In the genomic region with DNA sequence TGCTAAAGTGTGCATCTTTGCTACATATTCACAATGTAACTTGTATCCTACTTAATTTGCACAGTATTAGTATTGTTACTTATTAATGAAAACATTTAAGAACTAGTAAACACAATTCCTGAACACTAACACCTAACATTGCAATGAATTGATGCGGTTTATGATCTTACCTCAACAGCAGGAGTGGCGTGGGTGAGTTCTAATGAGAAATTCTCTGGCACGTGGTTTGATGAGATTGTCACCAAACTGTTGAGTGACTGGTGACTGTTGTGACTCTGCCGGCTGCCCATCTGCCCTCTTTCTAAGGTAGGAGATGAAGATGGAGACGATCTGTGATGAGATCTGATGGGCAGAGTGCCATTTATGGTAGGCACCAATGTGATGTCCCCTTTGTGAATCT, we compare ENCODE assay signal across 15 cellular contexts. TPM values are rescaled to one million over a fixed set of nuclear protein-coding genes. Genes with fewer than 3 reads are reported as not detected.
DNase-seq lines count a peak whose midpoint lies in the region; ATAC-seq, FAIRE-seq and TF ChIP-seq lines count a peak whose summit lies in the region.
"Had no signal": no experiment of that assay in that cellular context is flagged by ENCODE, and none has a peak within 500 bp of the region (broad histone marks: within the 10 kb centered on the region; RNA-seq: fewer than 3 reads in every experiment).

No MANE protein-coding gene starts in this region.

- POLR2A ChIA-PET in AG04449 (lab: Yijun Ruan, JAX), result no interaction called here

- CTCF ChIA-PET in AG04449 (lab: Yijun Ruan, JAX), result no interaction called here

- intact Hi-C loops in psoas muscle (cut with DNase I), result no loop called here

- DNase-seq in AG04449 (ENCODE audit: low read depth, low spot score), result no peak
- no peak for DNase-seq in Peyer's patch
- DNase-seq in right atrium auricular region (ENCODE audit: low spot score), result no peak
- DNase-seq in psoas muscle, result no peak
- no peak for DNase-seq in stimulated activated CD4-positive, alpha-beta T cell treated with anti-CD3 and anti-CD28 coated beads, Interleukin-15, amount 100 ng/mL, for 24 hours
- no peak for DNase-seq in GM12892 (ENCODE audit: insufficient read length)
- no peak for DNase-seq in NCI-H446 (lab: John Stamatoyannopoulos, UW)
- no peak for DNase-seq in CD1c-positive myeloid dendritic cell (ENCODE audit: extremely low spot score)
- DNase-seq: activated CD4-positive, alpha-beta T cell treated with anti-CD3 and anti-CD28 coated beads, Interleukin-2, amount 50 U/mL, for 48 hours; activated naive CD4-positive, alpha-beta T cell treated with anti-CD3 and anti-CD28 coated beads, Interleukin-2, amount 10 ng/mL, durations not matched to agents 7 days and 5 days; C1 segment of cervical spinal cord; effector CD4-positive, alpha-beta T cell; NCI-H524 treated with DMSO at 0.1 percent for 48 hours; occipital lobe had no signal

- ATAC-seq in psoas muscle, result no peak

- 33 to 41% (median 38%) methylated on average over 5 of the region's 5 CpGs for WGBS in psoas muscle, 3 donors

- no peak for TF ChIP-seq POLR2A in Peyer's patch (IDR thresholded peaks at IDR 0.05)
- TF ChIP-seq POLR2A in GM12892 (IDR thresholded peaks at IDR 0.05; ENCODE audit: low read depth, low read length), result no peak

- peak overlapping the region; percentile 81 for H3K4me3 ChIP-seq in AG04449 (ENCODE audit: low read depth, low read length)
- H3K4me3 ChIP-seq in Peyer's patch, result peak overlapping the region; percentile 13 to 54 (median 36)
- H3K4me3 ChIP-seq in right atrium auricular region, result peak overlapping the region; percentile 43 to 57
- peak overlapping the region; percentile 65 for H3K4me3 ChIP-seq in psoas muscle

- H3K27me3 ChIP-seq in Peyer's patch, result no peaks in the 10 kb centered on the region
- no peaks in the 10 kb centered on the region for H3K27me3 ChIP-seq in right atrium auricular region
- peaks cover 0 to 19% (median 4%) of the 10 kb centered on the region in 3 donors for H3K27me3 ChIP-seq in psoas muscle (ENCODE audit: insufficient read depth in 3 of 3, low read length in 2 of 3)

- H3K9me3 ChIP-seq in Peyer's patch (no peaks in the 10 kb centered on the region), right atrium auricular region (no peaks in the 10 kb centered on the region), psoas muscle (no peaks in the 10 kb centered on the region)

- H3K27ac ChIP-seq in Peyer's patch (peak overlapping the region in 2 of 4 donors; percentile 68 to 84), right atrium auricular region (peak overlapping the region; percentile 75 to 77), psoas muscle (no peak overlapping the region)

- no peak for FAIRE-seq in GM12892 (lab: Jason Lieb, UNC)
- FAIRE-seq: GM19239 had no signal

- no peaks in the 10 kb centered on the region for H3K36me3 ChIP-seq in Peyer's patch
- no peaks in the 10 kb centered on the region for H3K36me3 ChIP-seq in right atrium auricular region
- no peaks in the 10 kb centered on the region for H3K36me3 ChIP-seq in psoas muscle (ENCODE audit: insufficient read depth in 1 of 2, low read depth in 1 of 2)

- H3K4me1 ChIP-seq in Peyer's patch (no peaks in the 10 kb centered on the region), right atrium auricular region (no peaks in the 10 kb centered on the region), psoas muscle (peaks cover 4% of the 10 kb centered on the region)

- TF ChIP-seq CTCF in AG04449 (IDR thresholded peaks at IDR 0.05; ENCODE audit: insufficient read depth, low read length, missing control alignments) (no peak), Peyer's patch (IDR thresholded peaks at IDR 0.05) (no peak), right atrium auricular region (IDR thresholded peaks at IDR 0.05) (no peak), psoas muscle (IDR thresholded peaks at IDR 0.05) (no peak)

RNA-seq across cellular contexts. Expression of gene PCDH18, which starts 2.9 kb away (rescaled TPM):
- total RNA-seq in Peyer's patch (10 to 100 TPM in 2 of 4 donors, 1 to 10 TPM in 2; 6.3 to 46.2 (median 11.1) TPM), right atrium auricular region (1 to 10 TPM; 5.3 to 5.6 TPM), psoas muscle (1 to 10 TPM; 2.8 to 8.8 (median 5.2) TPM)
- 1 to 10 TPM in 2 of 3 donors, under 1 TPM in 1; 0.92 to 2.3 (median 2.3) TPM for polyA plus RNA-seq in psoas muscle
- polyA plus RNA-seq in GM12892 (2012; ENCODE audit: missing spikeins), result not detected
